In the genomic region with DNA sequence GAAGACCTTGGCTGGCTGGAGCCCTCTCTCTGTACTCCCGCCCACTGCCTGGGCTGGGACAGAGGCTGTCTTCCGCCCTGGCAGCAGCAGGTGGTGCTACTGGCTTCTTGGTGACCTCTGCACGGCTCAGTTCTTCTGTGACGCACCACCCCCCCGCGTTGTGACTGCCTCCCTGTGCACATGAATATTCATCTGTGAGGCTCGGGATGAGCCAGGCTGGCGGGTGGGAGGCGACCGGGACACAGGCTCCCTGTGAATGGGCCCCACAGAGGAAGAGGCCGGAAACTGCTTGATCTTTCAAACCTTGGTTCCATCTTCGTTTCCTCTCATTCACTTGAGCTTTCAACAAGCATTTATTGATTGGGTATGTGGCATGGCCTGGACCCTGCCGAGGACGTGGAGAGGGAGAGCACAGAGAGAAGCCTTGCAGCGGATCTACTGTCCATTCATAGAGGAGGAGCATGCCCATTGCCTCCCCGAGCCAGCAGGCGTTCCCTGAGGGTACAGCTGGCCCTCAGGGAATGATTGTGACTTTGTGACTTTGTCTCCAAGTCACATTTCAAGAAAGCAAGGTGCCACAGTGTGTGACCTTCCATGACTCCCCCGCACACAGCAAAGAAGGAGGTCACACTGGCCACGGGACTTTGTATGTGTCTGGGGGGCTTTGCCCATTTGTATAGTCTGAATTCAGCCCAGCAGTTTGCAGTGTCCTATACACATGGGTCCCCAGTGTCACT, we compare ENCODE assay signal across 8 cellular contexts. TPM values are rescaled to one million over a fixed set of nuclear protein-coding genes. Genes with fewer than 3 reads are reported as not detected.
DNase-seq lines count a peak whose midpoint lies in the region; ATAC-seq, FAIRE-seq and TF ChIP-seq lines count a peak whose summit lies in the region.

No MANE protein-coding gene starts in this region.

- H3K4me1 ChIP-seq in Loucy (ENCODE audit: insufficient read depth, low read length, poor library complexity, severe bottlenecking) (peaks cover 7% of the 10 kb centered on the region), body of pancreas (no peaks in the 10 kb centered on the region), kidney (ENCODE audit: control insufficient read depth in 1 of 2, insufficient read depth in 1 of 2, low read depth in 1 of 2, low read length in 2 of 2) (peaks cover 12 to 22% of the 10 kb centered on the region in 2 donors)

- POLR2A ChIA-PET in MCF 10A (lab: Yijun Ruan, JAX) = no interaction called here

- H3K9ac ChIP-seq in Loucy (ENCODE audit: low read depth, low read length, poor library complexity, severe bottlenecking) = no peak overlapping the region
- H3K9ac ChIP-seq in kidney (ENCODE audit: low read length in 2 of 2) = peak overlapping the region in 1 of 2 donors; percentile 69

- H3K27me3 ChIP-seq in Loucy (ENCODE audit: insufficient read depth, low read length, poor library complexity, severe bottlenecking) = no peaks in the 10 kb centered on the region
- no peaks in the 10 kb centered on the region for H3K27me3 ChIP-seq in body of pancreas

- TF ChIP-seq POLR2A in GM12892 (IDR thresholded peaks at IDR 0.05; ENCODE audit: low read depth, low read length) (no peak), body of pancreas (IDR thresholded peaks at IDR 0.05) (no peak)

- DNase-seq in GM12892 (ENCODE audit: insufficient read length) (peak; percentile 75), body of pancreas (peak; percentile 48 to 63 (median 62)), kidney (peak; percentile 97), NCI-H1694 treated with DMSO at 0.1 percent for 48 hours (lab: John Stamatoyannopoulos, UW) (no peak), MCF 10A (ENCODE audit: unreplicated experiment) (no peak)
- no peak for DNase-seq in stimulated activated CD4-positive, alpha-beta T cell treated with anti-CD3 and anti-CD28 coated beads, Interleukin-1b, Interleukin-23, amount 100 ng/mL, for 48 hours

- BruUV-seq in MCF 10A (replicated peaks; lab: Mats Ljungman, UMichigan) = no TSS peak

- CTCF ChIA-PET in MCF 10A (lab: Yijun Ruan, JAX) = interaction anchor here (0.6 kb wide), 1 partner anchor 14 kb away, joined by 3 read pairs; no protein-coding TSS in a partner anchor

- peaks cover 21% of the 10 kb centered on the region for H3K36me3 Mint-ChIP-seq in stimulated activated memory B cell treated with anti-CD40 and anti-IgM and Interleukin-4, amounts not matched to agents 10 μg/mL and 1 μg/mL and 100 μg/mL, for 72 hours
- H3K36me3 Mint-ChIP-seq in MCF 10A (ENCODE audit: insufficient read depth, unreplicated experiment) = peaks cover 52% of the 10 kb centered on the region

- peak overlapping the region; percentile 73 for H2AFZ ChIP-seq in Loucy (ENCODE audit: low read length)

- no peaks in the 10 kb centered on the region for H3F3A ChIP-seq in Loucy (ENCODE audit: low read depth)

- H3K4me3 ChIP-seq in Loucy (ENCODE audit: low read length, poor library complexity, severe bottlenecking) (peak overlapping the region; percentile 48), body of pancreas (no peak overlapping the region), kidney (ENCODE audit: low read length in 2 of 2) (peak overlapping the region in 1 of 2 donors; percentile 33)

- no peaks in the 10 kb centered on the region for H3K9me2 ChIP-seq in Loucy (replicated peaks; ENCODE audit: low read depth, low read length)

- H3K79me2 ChIP-seq in Loucy (ENCODE audit: insufficient read depth, low read length) = no peaks in the 10 kb centered on the region

- no peaks in the 10 kb centered on the region for H3K9me3 Mint-ChIP-seq in stimulated activated memory B cell treated with anti-CD40 and anti-IgM and Interleukin-4, amounts not matched to agents 10 μg/mL and 1 μg/mL and 100 μg/mL, for 72 hours
- no peaks in the 10 kb centered on the region for H3K9me3 Mint-ChIP-seq in MCF 10A (ENCODE audit: unreplicated experiment)

- H3K9me3 ChIP-seq in Loucy (ENCODE audit: insufficient read depth, low read depth, low read length) (no peaks in the 10 kb centered on the region), body of pancreas (no peaks in the 10 kb centered on the region), kidney (ENCODE audit: control insufficient read depth in 1 of 2, low read length in 2 of 2) (no peaks in the 10 kb centered on the region)

- 69% methylated on average over 10 to 19 of the region's 19 CpGs for WGBS in body of pancreas, 2 donors

- FAIRE-seq in GM12892 (lab: Jason Lieb, UNC) (peak; percentile 89), kidney (lab: Jason Lieb, UNC) (peak; percentile 78)

- no peak overlapping the region for H3K27ac Mint-ChIP-seq in stimulated activated memory B cell treated with anti-CD40 and anti-IgM and Interleukin-4, amounts not matched to agents 10 μg/mL and 1 μg/mL and 100 μg/mL, for 72 hours
- H3K27ac Mint-ChIP-seq in MCF 10A (ENCODE audit: low read depth, unreplicated experiment) = no peak overlapping the region

- H3K4me3 Mint-ChIP-seq in stimulated activated memory B cell treated with anti-CD40 and anti-IgM and Interleukin-4, amounts not matched to agents 10 μg/mL and 1 μg/mL and 100 μg/mL, for 72 hours = no peak overlapping the region
- H3K4me3 Mint-ChIP-seq in MCF 10A (ENCODE audit: unreplicated experiment) = no peak overlapping the region

- H3K4me1 Mint-ChIP-seq in stimulated activated memory B cell treated with anti-CD40 and anti-IgM and Interleukin-4, amounts not matched to agents 10 μg/mL and 1 μg/mL and 100 μg/mL, for 72 hours = peaks cover 12% of the 10 kb centered on the region
- H3K4me1 Mint-ChIP-seq in MCF 10A (ENCODE audit: insufficient read depth, unreplicated experiment) = peaks cover 10% of the 10 kb centered on the region

- H3K36me3 ChIP-seq in Loucy (ENCODE audit: insufficient read depth, low read length) (no peaks in the 10 kb centered on the region), body of pancreas (replicated peaks in 1 of 2; ENCODE audit: insufficient read depth in 1 of 2, low read depth in 2 of 2) (peaks cover 0 to 5% of the 10 kb centered on the region in 2 donors), kidney (ENCODE audit: control insufficient read depth in 1 of 2, insufficient read depth in 2 of 2, low read length in 2 of 2) (peaks cover 5 to 16% of the 10 kb centered on the region in 2 donors)

- no peaks in the 10 kb centered on the region for H4K20me1 ChIP-seq in Loucy (ENCODE audit: insufficient read depth, low read length, poor library complexity, severe bottlenecking)

- peak; percentile 72 for ATAC-seq in body of pancreas
- peak; percentile 94 for ATAC-seq in stimulated activated memory B cell treated with anti-CD40 and anti-IgM and Interleukin-4, amounts not matched to agents 10 μg/mL and 1 μg/mL and 100 μg/mL, for 72 hours

- H3K27ac ChIP-seq in body of pancreas = peak overlapping the region in 1 of 4 donors; percentile 35
- H3K27ac ChIP-seq in kidney (ENCODE audit: low read depth in 2 of 2, low read length in 2 of 2) = peak overlapping the region; percentile 81 to 90

- H3K27me3 Mint-ChIP-seq in stimulated activated memory B cell treated with anti-CD40 and anti-IgM and Interleukin-4, amounts not matched to agents 10 μg/mL and 1 μg/mL and 100 μg/mL, for 72 hours = no peaks in the 10 kb centered on the region
- no peaks in the 10 kb centered on the region for H3K27me3 Mint-ChIP-seq in MCF 10A (ENCODE audit: insufficient read depth, unreplicated experiment)

- TF ChIP-seq CTCF in Loucy (conservative IDR thresholded peaks at IDR 0.05; ENCODE audit: low read length) (peak; percentile 52), body of pancreas (IDR thresholded peaks at IDR 0.05) (no peak), kidney (IDR thresholded peaks at IDR 0.05; ENCODE audit: borderline replicate concordance, extremely low read depth, insufficient read depth) (peak; percentile 19), MCF 10A (IDR thresholded peaks at IDR 0.05; ENCODE audit: unreplicated experiment) (no peak)

- H3K4me2 ChIP-seq in Loucy (ENCODE audit: low read depth, low read length, poor library complexity, severe bottlenecking) = peak overlapping the region; percentile 56

- intact Hi-C loops in body of pancreas (cut with DNase I) (no loop called here), kidney (cut with DNase I) (no loop called here), MCF 10A (cut with micrococcal nuclease) (no loop called here)

RNA-seq across cellular contexts. Expression of a gene that starts 45.0 kb away (rescaled TPM):
- polyA plus RNA-seq in GM12892 (2012; ENCODE audit: missing spikeins) = 10.8 TPM
- total RNA-seq in body of pancreas = 10 to 100 TPM; 10.4 to 53.4 TPM
- total RNA-seq in kidney = 32.1 TPM
- polyA plus RNA-seq in kidney (ENCODE audit: insufficient read depth, low read depth, low replicate concordance) = 67.5 TPM
- total RNA-seq in MCF 10A (2022) = 30.4 and 33.0 TPM in 2 replicates

Comparison
In these comparisons a context has a peak if more than half of its experiments do, and no peak if none do; other contexts are left out.
1. DNase-seq: peak in GM12892 (single experiment), body of pancreas (4 of 4) and kidney (single experiment); none in NCI-H1694 treated with DMSO at 0.1 percent for 48 hours (single experiment), stimulated activated CD4-positive, alpha-beta T cell treated with anti-CD3 and anti-CD28 coated beads, Interleukin-1b, Interleukin-23, amount 100 ng/mL, for 48 hours (single experiment) and MCF 10A (single experiment).
2. CTCF ChIP-seq: peak in Loucy (single experiment) and kidney (single experiment); none in body of pancreas (0 of 7) and MCF 10A (single experiment).